Comparison of ENCODE assay signal across 2 cellular contexts in the genomic region with DNA sequence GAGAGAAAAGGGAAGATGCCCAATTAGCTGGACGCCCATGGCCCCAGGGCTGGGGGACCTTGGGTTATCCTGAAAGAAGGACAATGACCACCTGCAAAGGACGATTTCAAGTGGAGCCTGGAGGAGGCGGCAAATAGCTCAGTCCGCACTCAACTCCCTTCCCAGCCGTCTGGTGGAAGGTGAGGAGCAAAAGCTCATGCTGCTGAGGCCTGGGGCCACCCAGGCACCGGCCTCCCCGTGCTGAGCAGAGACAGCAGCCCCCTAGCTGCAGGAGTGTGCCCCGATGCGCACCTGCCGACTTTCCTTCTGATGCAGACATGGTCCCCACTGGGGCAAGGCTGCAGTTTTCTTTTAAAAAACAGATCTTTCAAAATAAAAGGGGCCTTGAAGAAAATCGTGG.
TF ChIP-seq lines count a peak whose summit lies in the region.

No MANE protein-coding gene starts in this region.

TF ChIP-seq in WTC11, 78 proteins besides CTCF, POLR2A, EP300 and RAD21:
- TF ChIP-seq ESRRA (CRISPR knock-in tag; IDR thresholded peaks at IDR 0.05; ENCODE audit: borderline replicate concordance) (no peak), ETV6 (CRISPR knock-in tag; IDR thresholded peaks at IDR 0.05) (no peak), CBFB (CRISPR knock-in tag; IDR thresholded peaks at IDR 0.05; ENCODE audit: low read depth) (no peak), ZNF425 (CRISPR knock-in tag; conservative IDR thresholded peaks at IDR 0.05) (no peak), EMX1 (CRISPR knock-in tag; IDR thresholded peaks at IDR 0.05) (no peak), ZNF317 (CRISPR knock-in tag; IDR thresholded peaks at IDR 0.05; ENCODE audit: borderline replicate concordance, low read depth) (no peak), FOXJ3 (CRISPR knock-in tag; IDR thresholded peaks at IDR 0.05; ENCODE audit: borderline replicate concordance) (no peak), FOXP1 (CRISPR knock-in tag; IDR thresholded peaks at IDR 0.05; ENCODE audit: borderline replicate concordance) (no peak), TP53 (CRISPR knock-in tag; IDR thresholded peaks at IDR 0.05) (no peak), PRDM15 (CRISPR knock-in tag; IDR thresholded peaks at IDR 0.05) (no peak), NFATC4 (CRISPR knock-in tag; IDR thresholded peaks at IDR 0.05) (no peak)
- TF ChIP-seq, protein P1, sequence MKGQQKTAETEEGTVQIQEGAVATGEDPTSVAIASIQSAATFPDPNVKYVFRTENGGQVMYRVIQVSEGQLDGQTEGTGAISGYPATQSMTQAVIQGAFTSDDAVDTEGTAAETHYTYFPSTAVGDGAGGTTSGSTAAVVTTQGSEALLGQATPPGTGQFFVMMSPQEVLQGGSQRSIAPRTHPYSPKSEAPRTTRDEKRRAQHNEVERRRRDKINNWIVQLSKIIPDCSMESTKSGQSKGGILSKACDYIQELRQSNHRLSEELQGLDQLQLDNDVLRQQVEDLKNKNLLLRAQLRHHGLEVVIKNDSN (CRISPR knock-in tag; IDR thresholded peaks at IDR 0.05) = no peak
- TF ChIP-seq, protein P2, sequence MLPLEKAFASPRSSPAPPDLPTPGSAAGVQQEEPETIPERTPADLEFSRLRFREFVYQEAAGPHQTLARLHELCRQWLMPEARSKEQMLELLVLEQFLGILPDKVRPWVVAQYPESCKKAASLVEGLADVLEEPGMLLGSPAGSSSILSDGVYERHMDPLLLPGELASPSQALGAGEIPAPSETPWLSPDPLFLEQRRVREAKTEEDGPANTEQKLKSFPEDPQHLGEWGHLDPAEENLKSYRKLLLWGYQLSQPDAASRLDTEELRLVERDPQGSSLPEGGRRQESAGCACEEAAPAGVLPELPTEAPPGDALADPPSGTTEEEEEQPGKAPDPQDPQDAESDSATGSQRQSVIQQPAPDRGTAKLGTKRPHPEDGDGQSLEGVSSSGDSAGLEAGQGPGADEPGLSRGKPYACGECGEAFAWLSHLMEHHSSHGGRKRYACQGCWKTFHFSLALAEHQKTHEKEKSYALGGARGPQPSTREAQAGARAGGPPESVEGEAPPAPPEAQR (CRISPR knock-in tag; IDR thresholded peaks at IDR 0.05) = no peak
- TF ChIP-seq, protein P3, sequence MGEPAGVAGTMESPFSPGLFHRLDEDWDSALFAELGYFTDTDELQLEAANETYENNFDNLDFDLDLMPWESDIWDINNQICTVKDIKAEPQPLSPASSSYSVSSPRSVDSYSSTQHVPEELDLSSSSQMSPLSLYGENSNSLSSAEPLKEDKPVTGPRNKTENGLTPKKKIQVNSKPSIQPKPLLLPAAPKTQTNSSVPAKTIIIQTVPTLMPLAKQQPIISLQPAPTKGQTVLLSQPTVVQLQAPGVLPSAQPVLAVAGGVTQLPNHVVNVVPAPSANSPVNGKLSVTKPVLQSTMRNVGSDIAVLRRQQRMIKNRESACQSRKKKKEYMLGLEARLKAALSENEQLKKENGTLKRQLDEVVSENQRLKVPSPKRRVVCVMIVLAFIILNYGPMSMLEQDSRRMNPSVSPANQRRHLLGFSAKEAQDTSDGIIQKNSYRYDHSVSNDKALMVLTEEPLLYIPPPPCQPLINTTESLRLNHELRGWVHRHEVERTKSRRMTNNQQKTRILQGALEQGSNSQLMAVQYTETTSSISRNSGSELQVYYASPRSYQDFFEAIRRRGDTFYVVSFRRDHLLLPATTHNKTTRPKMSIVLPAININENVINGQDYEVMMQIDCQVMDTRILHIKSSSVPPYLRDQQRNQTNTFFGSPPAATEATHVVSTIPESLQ (CRISPR knock-in tag; IDR thresholded peaks at IDR 0.05) = no peak

TF ChIP-seq in H1, 55 proteins besides CTCF, POLR2A, EP300 and RAD21:
- TF ChIP-seq E2F6 (IDR thresholded peaks at IDR 0.05) (peak; percentile 40; the same call in 1 of the 2 replicates), CBX8 (IDR thresholded peaks at IDR 0.05; ENCODE audit: borderline replicate concordance, low read depth, low read length) (no peak)
